Comparison of ENCODE assay signal across 18 cellular contexts in genomic region chr11:724063-724732, GRCh38. TPM values are rescaled to one million over a fixed set of nuclear protein-coding genes. Genes with fewer than 3 reads are reported as not detected.
DNase-seq lines count a peak whose midpoint lies in the region; ATAC-seq, FAIRE-seq and TF ChIP-seq lines count a peak whose summit lies in the region.
"Had no signal": no experiment of that assay in that cellular context is flagged by ENCODE, and none has a peak within 500 bp of the region (broad histone marks: within the 10 kb centered on the region; RNA-seq: fewer than 3 reads in every experiment).

No MANE protein-coding gene starts in this region.

- no peak for TF ChIP-seq RAD21 in K562 (CRISPR knock-in tag; conservative IDR thresholded peaks at IDR 0.05 in 1 of 2, IDR thresholded peaks at IDR 0.05 in 1 of 2)

- CTCF ChIA-PET in K562 (lab: Yijun Ruan, JAX; ENCODE audit: low intra/inter-chr PET ratio), result interaction anchor here (0.6 to 2.9 kb wide), 3 partner anchors 25 to 273 kb away, joined by 3 to 16 read pairs (median 4); no protein-coding TSS in a partner anchor

- H3K9ac ChIP-seq in K562 (ENCODE audit: insufficient read depth in 1 of 2, low read depth in 2 of 2, low read length in 2 of 2), result peak overlapping the region in 1 of 2 experiments; percentile 81; a peak in 2 of 4 replicates
- H3K9ac ChIP-seq: parathyroid adenoma had no signal

- H2AFZ ChIP-seq in K562 (ENCODE audit: low read depth, low read length), result no peak overlapping the region
- H2AFZ ChIP-seq: parathyroid adenoma had no signal

- H3K4me1 ChIP-seq in K562 (replicated peaks in 1 of 2; ENCODE audit: control insufficient read depth in 2 of 2, insufficient read depth in 2 of 2, low read length in 2 of 2) (peaks cover 35 to 91% of the 10 kb centered on the region in 2 experiments), spleen (peaks cover 38 to 81% (median 63%) of the 10 kb centered on the region in 6 donors), tibial artery (peaks cover 0 to 59% (median 50%) of the 10 kb centered on the region in 4 donors)
- H3K4me1 ChIP-seq: parathyroid adenoma had no signal

- H3K4me3 Mint-ChIP-seq in natural killer cell treated with Interleukin-12 subunit alpha and Interleukin-12 subunit beta and Interleukin-15 and Interleukin-18, amount 100 ng/mL, for 72 hours, result no peak overlapping the region
- H3K4me3 Mint-ChIP-seq in natural killer cell (no peak overlapping the region), IgD-negative memory B cell (peak overlapping the region in 3 of 4 donors; percentile 28 to 89 (median 32))
- H3K4me3 Mint-ChIP-seq: mesothelial cell of epicardium had no signal

- H3K9me3 ChIP-seq in K562 (replicated peaks; ENCODE audit: control insufficient read depth, insufficient read depth, low read depth, low read length), result no peaks in the 10 kb centered on the region
- H3K9me3 ChIP-seq in spleen, result no peaks in the 10 kb centered on the region
- no peaks in the 10 kb centered on the region for H3K9me3 ChIP-seq in tibial artery
- H3K9me3 ChIP-seq: stomach had no signal

- H4K20me1 ChIP-seq in K562 (replicated peaks; ENCODE audit: control insufficient read depth, insufficient read depth, low read length), result no peaks in the 10 kb centered on the region; the same call in 1 of the 2 replicates

- no peaks in the 10 kb centered on the region for H3K36me3 Mint-ChIP-seq in natural killer cell treated with Interleukin-12 subunit alpha and Interleukin-12 subunit beta and Interleukin-15 and Interleukin-18, amount 100 ng/mL, for 72 hours
- H3K36me3 Mint-ChIP-seq in natural killer cell (no peaks in the 10 kb centered on the region), IgD-negative memory B cell (no peaks in the 10 kb centered on the region)

- H3K9me3 Mint-ChIP-seq in natural killer cell treated with Interleukin-12 subunit alpha and Interleukin-12 subunit beta and Interleukin-15 and Interleukin-18, amount 100 ng/mL, for 72 hours, result no peaks in the 10 kb centered on the region
- H3K9me3 Mint-ChIP-seq in natural killer cell, result no peaks in the 10 kb centered on the region
- H3K9me3 Mint-ChIP-seq in IgD-negative memory B cell, result peaks cover 0 to 2% (median 0%) of the 10 kb centered on the region in 3 donors
- H3K9me3 Mint-ChIP-seq: mesothelial cell of epicardium had no signal

- H3K4me3 ChIP-seq in K562 (no peak overlapping the region), spleen (no peak overlapping the region), tibial artery (no peak overlapping the region)
- H3K4me3 ChIP-seq: smooth muscle cell, stomach had no signal

- POLR2A ChIA-PET in K562 (lab: Yijun Ruan, JAX), result interaction anchor here (0.5 to 1.5 kb wide), 5 partner anchors 19 to 742 kb away, joined by 3 to 5 read pairs (median 3); partner anchors contain the start of genes RPLP2 and TALDO1

- H3K27ac Mint-ChIP-seq in natural killer cell treated with Interleukin-12 subunit alpha and Interleukin-12 subunit beta and Interleukin-15 and Interleukin-18, amount 100 ng/mL, for 72 hours, result no peak overlapping the region
- no peak overlapping the region for H3K27ac Mint-ChIP-seq in natural killer cell
- H3K27ac Mint-ChIP-seq in IgD-negative memory B cell, result no peak overlapping the region
- H3K27ac Mint-ChIP-seq: mesothelial cell of epicardium had no signal

- H3K4me1 Mint-ChIP-seq in natural killer cell treated with Interleukin-12 subunit alpha and Interleukin-12 subunit beta and Interleukin-15 and Interleukin-18, amount 100 ng/mL, for 72 hours (ENCODE audit: low read depth in 2 of 2), result peaks cover 7 to 11% of the 10 kb centered on the region in 2 donors
- peaks cover 6 to 21% of the 10 kb centered on the region in 2 donors for H3K4me1 Mint-ChIP-seq in natural killer cell
- peaks cover 7 to 12% (median 11%) of the 10 kb centered on the region in 3 donors for H3K4me1 Mint-ChIP-seq in IgD-negative memory B cell

- H3K27me3 Mint-ChIP-seq in natural killer cell treated with Interleukin-12 subunit alpha and Interleukin-12 subunit beta and Interleukin-15 and Interleukin-18, amount 100 ng/mL, for 72 hours, result peaks cover 7 to 13% of the 10 kb centered on the region in 2 donors
- peaks cover 7 to 24% of the 10 kb centered on the region in 2 donors for H3K27me3 Mint-ChIP-seq in natural killer cell (ENCODE audit: low read depth in 2 of 2)
- H3K27me3 Mint-ChIP-seq in IgD-negative memory B cell, result peaks cover 11% of the 10 kb centered on the region

- no peak for ATAC-seq in natural killer cell treated with Interleukin-12 subunit alpha and Interleukin-12 subunit beta and Interleukin-15 and Interleukin-18, amount 100 ng/mL, for 72 hours
- no peak for ATAC-seq in natural killer cell
- no peak for ATAC-seq in K562
- ATAC-seq in GM21367 (IDR thresholded peaks at IDR 0.05; ENCODE audit: unreplicated experiment), result no peak
- ATAC-seq in GM21723 (IDR thresholded peaks at IDR 0.05; ENCODE audit: unreplicated experiment), result no peak
- ATAC-seq: PC-3 had no signal

- peak; percentile 57 for DNase-seq in natural killer cell treated with Interleukin-12 subunit alpha and Interleukin-12 subunit beta and Interleukin-15 and Interleukin-18, amount 100 ng/mL, for 72 hours (ENCODE audit: low spot score)
- DNase-seq in natural killer cell (no peak), K562 (ENCODE audit: extremely low read depth in 1 of 4, low spot score in 3 of 4) (peak in 3 of 4 experiments; percentile 24 to 45 (median 35)), spleen (peak; percentile 81), tibial artery (no peak)
- DNase-seq: amygdala, Kasumi-1, NCI-H1694, NCI-H446, PC-3, stomach had no signal

- no peak for FAIRE-seq in K562 (lab: Jason Lieb, UNC)
- FAIRE-seq: GM12891 had no signal

- no peak for TF ChIP-seq EP300 in K562 (IDR thresholded peaks at IDR 0.05; ENCODE audit: low read length)

- H3K36me3 ChIP-seq in K562 (ENCODE audit: control insufficient read depth, insufficient read depth, low read length), result no peaks in the 10 kb centered on the region
- H3K36me3 ChIP-seq in spleen, result no peaks in the 10 kb centered on the region
- peaks cover 0 to 44% (median 0%) of the 10 kb centered on the region in 3 donors for H3K36me3 ChIP-seq in tibial artery

- no peak for TF ChIP-seq POLR2A in K562 (conservative IDR thresholded peaks at IDR 0.05)
- TF ChIP-seq POLR2A in spleen (IDR thresholded peaks at IDR 0.05), result no peak

- intact Hi-C loops in natural killer cell (cut with micrococcal nuclease) (loop anchor here (10.0 kb wide), 2 partner anchors 69 to 109 kb away; partner anchors contain the start of gene IRF7), K562 (cut with micrococcal nuclease) (no loop called here), spleen (cut with DNase I; ENCODE audit: low total_unique reads) (loop anchor here (5.0 to 10.0 kb wide), 2 partner anchors 62 to 169 kb away; no protein-coding TSS in a partner anchor), tibial artery (cut with DNase I; ENCODE audit: low total_unique reads) (loop anchor here (5.0 kb wide), 1 partner anchor 62 kb away; no protein-coding TSS in a partner anchor)

- no peaks in the 10 kb centered on the region for H3K9me1 ChIP-seq in K562 (ENCODE audit: control insufficient read depth, insufficient read depth, low read length)

- H3K4me2 ChIP-seq in K562 (ENCODE audit: insufficient read depth, low read length), result peak overlapping the region; percentile 9; the same call in 1 of the 2 replicates
- H3K4me2 ChIP-seq: smooth muscle cell had no signal

- no TSS peak for BruUV-seq in K562 (replicated peaks; lab: Mats Ljungman, UMichigan)

- in situ Hi-C loops in K562 (cut with MboI), result no loop called here

- H3K27me3 ChIP-seq in K562 (ENCODE audit: control insufficient read depth in 2 of 2, insufficient read depth in 2 of 2, low read length in 2 of 2) (no peaks in the 10 kb centered on the region; a peak in 1 of 5 replicates), spleen (replicated peaks in 1 of 7) (peaks cover 0 to 88% (median 41%) of the 10 kb centered on the region in 7 donors), tibial artery (peaks cover 0 to 72% of the 10 kb centered on the region in 2 donors)

- no peak for TF ChIP-seq CTCF in natural killer cell (IDR thresholded peaks at IDR 0.05)
- TF ChIP-seq CTCF in K562 (IDR thresholded peaks at IDR 0.05 in 2 of 3, conservative IDR thresholded peaks at IDR 0.05 in 1 of 3; ENCODE audit: insufficient read depth in 2 of 3, low read depth in 1 of 3, low read length in 3 of 3), result no peak
- TF ChIP-seq CTCF in spleen (IDR thresholded peaks at IDR 0.05 in 8 of 11, conservative IDR thresholded peaks at IDR 0.05 in 3 of 11), result no peak
- TF ChIP-seq CTCF in tibial artery (IDR thresholded peaks at IDR 0.05), result no peak

- WGBS in K562 (ENCODE audit: insufficient coverage, low coverage, missing lambda C conversion rate), result 45% methylated on average over 17 of the region's 18 CpGs
- 72 to 84% (median 74%) methylated on average over 14 to 18 of the region's 18 CpGs for WGBS in spleen, 5 donors

- H3K27ac ChIP-seq in K562 (ENCODE audit: extremely low read depth, low read depth, low read length) (no peak overlapping the region), spleen (no peak overlapping the region), tibial artery (no peak overlapping the region)
- H3K27ac ChIP-seq: parathyroid adenoma, stomach had no signal

- no peaks in the 10 kb centered on the region; the same call in 1 of the 3 replicates for H3K79me2 ChIP-seq in K562 (ENCODE audit: control insufficient read depth, insufficient read depth, low read length)
- H3K79me2 ChIP-seq: parathyroid adenoma had no signal

RNA-seq across cellular contexts. Expression of gene EPS8L2, which starts 18.2 kb away (rescaled TPM):
- total RNA-seq in natural killer cell treated with Interleukin-12 subunit alpha and Interleukin-12 subunit beta and Interleukin-15 and Interleukin-18, amount 100 ng/mL, for 72 hours, result 10 to 100 TPM in 1 of 2 donors, 1 to 10 TPM in 1; 2.9 to 13.0 TPM
- total RNA-seq in natural killer cell (10 to 100 TPM in 1 of 3 donors, 1 to 10 TPM in 2; 6.9 to 10.9 (median 9.3) TPM), K562 (2014; rRNA removed) (13.1 and 17.0 TPM in 2 replicates), K562 (2014; rRNA removed; fragmentation: Illumina TruSeq; extraction: Trizol) (2.5 and 3.7 TPM in 2 replicates), K562 (2015; rRNA removed; fragmentation: Illumina TruSeq; extraction: Trizol) (3.1 and 3.8 TPM in 2 replicates), K562 (2021) (8.6 and 10.4 TPM in 2 replicates), spleen (10 to 100 TPM in 1 of 7 donors, 1 to 10 TPM in 6; 4.2 to 14.7 (median 7.0) TPM)
- polyA plus RNA-seq in IgD-negative memory B cell (17.3 TPM), K562 (2011; rRNA removed) (12.2 and 19.8 TPM in 2 replicates), K562 (2014; fragmentation: Illumina TruSeq; extraction: Trizol) (3.3 and 5.9 TPM in 2 replicates), K562 (2014; fragmentation: Nextera tagmentation; extraction: Ambion mirVana) (1 to 10 TPM in 1 of 2 experiments, under 1 TPM in 1; 0.75 to 1.2 TPM), K562 (2014; rRNA removed) (10.4 and 16.3 TPM in 2 replicates), spleen (10 to 100 TPM in 1 of 3 donors, 1 to 10 TPM in 2; 7.3 to 11.6 (median 8.5) TPM)
- total RNA-seq in K562 (2011; cell fraction: chromatin; rRNA removed; ENCODE audit: low replicate concordance), result 22.1 and 75.1 TPM in 2 replicates
- total RNA-seq in K562 (2011; cell fraction: nucleolus; rRNA removed), result 35.8 and 51.2 TPM in 2 replicates
- total RNA-seq in K562 (2011; cell fraction: nucleoplasm; rRNA removed), result 21.0 and 26.5 TPM in 2 replicates
- polyA plus RNA-seq in K562 (2011; cell fraction: cytosol; rRNA removed), result 11.7 and 16.0 TPM in 2 replicates
- polyA plus RNA-seq in K562 (2011; cell fraction: nucleus; rRNA removed), result 98.5 and 118 TPM in 2 replicates
- polyA plus RNA-seq in K562 (2012), result 9.6 and 10.7 TPM in 2 replicates
- polyA minus RNA-seq in K562 (2011; rRNA and poly(A)+ RNA removed), result 3.1 and 5.6 TPM in 2 replicates
- polyA minus RNA-seq in K562 (2011; cell fraction: cytosol; rRNA and poly(A)+ RNA removed), result 10.0 and 10.5 TPM in 2 replicates
- polyA minus RNA-seq in K562 (2011; cell fraction: nucleus; rRNA and poly(A)+ RNA removed), result 7.7 and 12.1 TPM in 2 replicates

RNA-seq across cellular contexts. Expression of gene TALDO1, which starts 23.1 kb away (rescaled TPM):
- 100 to 1,000 TPM; 201 to 242 TPM for total RNA-seq in natural killer cell treated with Interleukin-12 subunit alpha and Interleukin-12 subunit beta and Interleukin-15 and Interleukin-18, amount 100 ng/mL, for 72 hours
- 10 to 100 TPM; 46.1 to 94.8 (median 55.4) TPM for total RNA-seq in natural killer cell
- 246 TPM for polyA plus RNA-seq in IgD-negative memory B cell
- total RNA-seq in K562 (2011; cell fraction: chromatin; rRNA removed; ENCODE audit: low replicate concordance), result 172 and 310 TPM in 2 replicates
- 171 and 194 TPM in 2 replicates for total RNA-seq in K562 (2011; cell fraction: nucleolus; rRNA removed)
- total RNA-seq in K562 (2011; cell fraction: nucleoplasm; rRNA removed), result 200 and 202 TPM in 2 replicates
- total RNA-seq in K562 (2014; rRNA removed), result 507 and 536 TPM in 2 replicates
- total RNA-seq in K562 (2014; rRNA removed; fragmentation: Illumina TruSeq; extraction: Trizol), result 228 and 260 TPM in 2 replicates
- total RNA-seq in K562 (2015; rRNA removed; fragmentation: Illumina TruSeq; extraction: Trizol), result 413 and 441 TPM in 2 replicates
- 541 and 595 TPM in 2 replicates for total RNA-seq in K562 (2021)
- polyA plus RNA-seq in K562 (2011; rRNA removed), result 416 and 427 TPM in 2 replicates
- polyA plus RNA-seq in K562 (2011; cell fraction: cytosol; rRNA removed), result 459 and 498 TPM in 2 replicates
- polyA plus RNA-seq in K562 (2011; cell fraction: nucleus; rRNA removed), result 247 and 274 TPM in 2 replicates
- 413 and 492 TPM in 2 replicates for polyA plus RNA-seq in K562 (2012)
- polyA plus RNA-seq in K562 (2014; fragmentation: Illumina TruSeq; extraction: Trizol), result 400 and 436 TPM in 2 replicates
- polyA plus RNA-seq in K562 (2014; fragmentation: Nextera tagmentation; extraction: Ambion mirVana), result 100 to 1,000 TPM; 328 to 492 TPM
- 520 and 521 TPM in 2 replicates for polyA plus RNA-seq in K562 (2014; rRNA removed)
- 150 and 162 TPM in 2 replicates for polyA minus RNA-seq in K562 (2011; rRNA and poly(A)+ RNA removed)
- 252 and 295 TPM in 2 replicates for polyA minus RNA-seq in K562 (2011; cell fraction: cytosol; rRNA and poly(A)+ RNA removed)
- 42.5 and 74.1 TPM in 2 replicates for polyA minus RNA-seq in K562 (2011; cell fraction: nucleus; rRNA and poly(A)+ RNA removed)
- total RNA-seq in spleen, result 100 to 1,000 TPM; 160 to 292 (median 229) TPM
- polyA plus RNA-seq in spleen, result 100 to 1,000 TPM; 108 to 177 (median 125) TPM

RNA-seq across cellular contexts. Expression of gene TMEM80, which starts 28.6 kb away (rescaled TPM):
- 10 to 100 TPM; 15.3 to 20.3 TPM for total RNA-seq in natural killer cell treated with Interleukin-12 subunit alpha and Interleukin-12 subunit beta and Interleukin-15 and Interleukin-18, amount 100 ng/mL, for 72 hours
- total RNA-seq in natural killer cell (10 to 100 TPM; 17.8 to 42.1 (median 33.0) TPM), K562 (2014; rRNA removed) (16.9 and 18.4 TPM in 2 replicates), K562 (2014; rRNA removed; fragmentation: Illumina TruSeq; extraction: Trizol) (9.4 and 11.0 TPM in 2 replicates), K562 (2015; rRNA removed; fragmentation: Illumina TruSeq; extraction: Trizol) (7.8 and 8.8 TPM in 2 replicates), K562 (2021) (14.2 and 14.6 TPM in 2 replicates), spleen (10 to 100 TPM; 20.1 to 37.6 (median 32.4) TPM)
- polyA plus RNA-seq in IgD-negative memory B cell (35.6 TPM), K562 (2011; rRNA removed) (26.3 and 30.1 TPM in 2 replicates), K562 (2014; fragmentation: Illumina TruSeq; extraction: Trizol) (12.4 and 14.1 TPM in 2 replicates), K562 (2014; fragmentation: Nextera tagmentation; extraction: Ambion mirVana) (1 to 10 TPM; 5.1 to 6.3 TPM), K562 (2014; rRNA removed) (25.1 and 38.3 TPM in 2 replicates), spleen (10 to 100 TPM; 18.7 to 30.8 (median 24.7) TPM)
- 42.2 and 91.7 TPM in 2 replicates for total RNA-seq in K562 (2011; cell fraction: chromatin; rRNA removed; ENCODE audit: low replicate concordance)
- 45.0 and 58.9 TPM in 2 replicates for total RNA-seq in K562 (2011; cell fraction: nucleolus; rRNA removed)
- total RNA-seq in K562 (2011; cell fraction: nucleoplasm; rRNA removed), result 50.4 and 62.3 TPM in 2 replicates
- polyA plus RNA-seq in K562 (2011; cell fraction: cytosol; rRNA removed), result 30.7 and 33.7 TPM in 2 replicates
- 51.3 and 73.6 TPM in 2 replicates for polyA plus RNA-seq in K562 (2011; cell fraction: nucleus; rRNA removed)
- 22.7 and 27.4 TPM in 2 replicates for polyA plus RNA-seq in K562 (2012)
- polyA minus RNA-seq in K562 (2011; rRNA and poly(A)+ RNA removed), result 5.0 and 6.4 TPM in 2 replicates
- polyA minus RNA-seq in K562 (2011; cell fraction: cytosol; rRNA and poly(A)+ RNA removed), result 4.3 and 4.9 TPM in 2 replicates
- 9.6 and 11.2 TPM in 2 replicates for polyA minus RNA-seq in K562 (2011; cell fraction: nucleus; rRNA and poly(A)+ RNA removed)

RNA-seq across cellular contexts. Expression of gene DEAF1, which starts 29.2 kb away (rescaled TPM):
- 10 to 100 TPM; 23.2 to 83.6 TPM for total RNA-seq in natural killer cell treated with Interleukin-12 subunit alpha and Interleukin-12 subunit beta and Interleukin-15 and Interleukin-18, amount 100 ng/mL, for 72 hours
- total RNA-seq in natural killer cell (10 to 100 TPM; 25.9 to 26.9 (median 26.8) TPM), K562 (2014; rRNA removed) (46.9 and 58.7 TPM in 2 replicates), K562 (2014; rRNA removed; fragmentation: Illumina TruSeq; extraction: Trizol) (13.3 and 20.4 TPM in 2 replicates), K562 (2015; rRNA removed; fragmentation: Illumina TruSeq; extraction: Trizol) (26.8 and 27.3 TPM in 2 replicates), K562 (2021) (64.2 and 69.1 TPM in 2 replicates), spleen (10 to 100 TPM; 28.3 to 44.9 (median 31.7) TPM)
- polyA plus RNA-seq in IgD-negative memory B cell (25.6 TPM), K562 (2011; rRNA removed) (27.5 and 39.1 TPM in 2 replicates), K562 (2014; fragmentation: Illumina TruSeq; extraction: Trizol) (26.3 and 33.7 TPM in 2 replicates), K562 (2014; fragmentation: Nextera tagmentation; extraction: Ambion mirVana) (1 to 10 TPM; 2.0 to 3.6 TPM), K562 (2014; rRNA removed) (52.7 and 62.6 TPM in 2 replicates), spleen (10 to 100 TPM; 21.8 to 31.4 (median 25.1) TPM)
- total RNA-seq in K562 (2011; cell fraction: chromatin; rRNA removed; ENCODE audit: low replicate concordance), result 68.2 and 200 TPM in 2 replicates
- 95.7 and 111 TPM in 2 replicates for total RNA-seq in K562 (2011; cell fraction: nucleolus; rRNA removed)
- 50.3 and 71.3 TPM in 2 replicates for total RNA-seq in K562 (2011; cell fraction: nucleoplasm; rRNA removed)
- polyA plus RNA-seq in K562 (2011; cell fraction: cytosol; rRNA removed), result 45.8 and 77.2 TPM in 2 replicates
- polyA plus RNA-seq in K562 (2011; cell fraction: nucleus; rRNA removed), result 28.4 and 56.6 TPM in 2 replicates
- 33.6 and 47.2 TPM in 2 replicates for polyA plus RNA-seq in K562 (2012)
- polyA minus RNA-seq in K562 (2011; rRNA and poly(A)+ RNA removed), result 16.7 and 25.1 TPM in 2 replicates
- polyA minus RNA-seq in K562 (2011; cell fraction: cytosol; rRNA and poly(A)+ RNA removed), result 39.4 and 45.8 TPM in 2 replicates
- 22.2 and 28.8 TPM in 2 replicates for polyA minus RNA-seq in K562 (2011; cell fraction: nucleus; rRNA and poly(A)+ RNA removed)

RNA-seq across cellular contexts. Expression of gene GATD1, which starts 53.1 kb away (rescaled TPM):
- 10 to 100 TPM; 42.2 to 99.7 TPM for total RNA-seq in natural killer cell treated with Interleukin-12 subunit alpha and Interleukin-12 subunit beta and Interleukin-15 and Interleukin-18, amount 100 ng/mL, for 72 hours
- total RNA-seq in natural killer cell (10 to 100 TPM; 40.4 to 43.1 (median 42.1) TPM), K562 (2014; rRNA removed) (50.8 and 50.9 TPM in 2 replicates), K562 (2014; rRNA removed; fragmentation: Illumina TruSeq; extraction: Trizol) (13.5 and 17.1 TPM in 2 replicates), K562 (2015; rRNA removed; fragmentation: Illumina TruSeq; extraction: Trizol) (45.4 and 49.5 TPM in 2 replicates), K562 (2021) (105 and 118 TPM in 2 replicates), spleen (10 to 100 TPM; 26.0 to 56.4 (median 50.9) TPM)
- polyA plus RNA-seq in IgD-negative memory B cell (30.7 TPM), K562 (2011; rRNA removed) (35.8 and 58.6 TPM in 2 replicates), K562 (2014; fragmentation: Illumina TruSeq; extraction: Trizol) (36.9 and 78.5 TPM in 2 replicates), K562 (2014; fragmentation: Nextera tagmentation; extraction: Ambion mirVana) (1 to 10 TPM; 2.8 to 3.3 TPM), K562 (2014; rRNA removed) (144 TPM in 2 replicates), spleen (10 to 100 TPM; 13.9 to 44.5 (median 17.4) TPM)
- 140 and 450 TPM in 2 replicates for total RNA-seq in K562 (2011; cell fraction: chromatin; rRNA removed; ENCODE audit: low replicate concordance)
- total RNA-seq in K562 (2011; cell fraction: nucleolus; rRNA removed), result 336 and 342 TPM in 2 replicates
- total RNA-seq in K562 (2011; cell fraction: nucleoplasm; rRNA removed), result 156 and 178 TPM in 2 replicates
- 47.9 and 104 TPM in 2 replicates for polyA plus RNA-seq in K562 (2011; cell fraction: cytosol; rRNA removed)
- 263 and 504 TPM in 2 replicates for polyA plus RNA-seq in K562 (2011; cell fraction: nucleus; rRNA removed)
- 53.2 and 84.6 TPM in 2 replicates for polyA plus RNA-seq in K562 (2012)
- 6.8 and 13.8 TPM in 2 replicates for polyA minus RNA-seq in K562 (2011; rRNA and poly(A)+ RNA removed)
- 29.3 and 39.0 TPM in 2 replicates for polyA minus RNA-seq in K562 (2011; cell fraction: cytosol; rRNA and poly(A)+ RNA removed)
- polyA minus RNA-seq in K562 (2011; cell fraction: nucleus; rRNA and poly(A)+ RNA removed), result 57.2 and 63.4 TPM in 2 replicates

Comparison
In these comparisons a context has a peak if more than half of its experiments do, and no peak if none do; other contexts are left out.
1. DNase-seq: peak in natural killer cell treated with Interleukin-12 subunit alpha and Interleukin-12 subunit beta and Interleukin-15 and Interleukin-18, amount 100 ng/mL, for 72 hours (single experiment), K562 (3 of 4) and spleen (single experiment); none in natural killer cell (single experiment) and tibial artery (0 of 2).
2. H3K4me3 Mint-ChIP-seq: peak in IgD-negative memory B cell (3 of 4); none in natural killer cell treated with Interleukin-12 subunit alpha and Interleukin-12 subunit beta and Interleukin-15 and Interleukin-18, amount 100 ng/mL, for 72 hours (single experiment) and natural killer cell (single experiment).